Comparison of ENCODE assay signal across 17 cellular contexts in the genomic region with DNA sequence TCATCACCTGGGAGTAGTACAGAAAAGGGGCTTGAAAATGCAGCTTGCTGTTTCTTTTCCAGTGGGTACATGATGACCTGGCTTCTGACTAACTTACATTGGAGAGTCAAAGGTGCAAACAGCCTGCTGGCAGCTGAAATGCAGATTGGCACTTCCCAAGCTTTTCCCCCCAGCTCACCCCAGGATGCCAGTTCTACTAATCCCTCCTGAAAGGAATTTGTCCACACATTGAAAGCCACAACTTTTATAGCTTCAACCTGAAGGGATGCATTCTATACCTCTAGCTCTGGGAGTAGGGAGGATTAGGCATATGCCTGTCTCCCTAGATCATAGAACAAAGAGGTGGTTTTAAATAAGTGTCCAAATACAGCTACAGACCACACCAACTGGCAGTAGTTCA.
DNase-seq lines count a peak whose midpoint lies in the region; ATAC-seq and TF ChIP-seq lines count a peak whose summit lies in the region.
"Had no signal": no experiment of that assay in that cellular context is flagged by ENCODE, and none has a peak within 500 bp of the region (broad histone marks: within the 10 kb centered on the region; RNA-seq: fewer than 3 reads in every experiment).

No MANE protein-coding gene starts in this region.

- H3K27ac Mint-ChIP-seq in H9 (peak overlapping the region in 2 of 3 experiments; percentile 46 to 68; a peak in 4 of 7 replicates), endodermal cell (peak overlapping the region; percentile 76)
- H3K27ac Mint-ChIP-seq in CD8-positive, alpha-beta memory T cell: no peak overlapping the region
- H3K27ac Mint-ChIP-seq: CD4-positive, CD25-positive, alpha-beta regulatory T cell had no signal

- no peaks in the 10 kb centered on the region for H3K9me3 ChIP-seq in H9 (ENCODE audit: control insufficient read depth, low read depth, low read length)
- H3K9me3 ChIP-seq in NT2/D1 (ENCODE audit: insufficient read depth, low read length): peaks cover 31% of the 10 kb centered on the region
- peaks cover 24% of the 10 kb centered on the region for H3K9me3 ChIP-seq in endodermal cell (ENCODE audit: control insufficient read depth, low read length)
- peaks cover 18% of the 10 kb centered on the region for H3K9me3 ChIP-seq in mesodermal cell (ENCODE audit: control insufficient read depth, low read length)
- peaks cover 4% of the 10 kb centered on the region for H3K9me3 ChIP-seq in CD8-positive, alpha-beta memory T cell (ENCODE audit: low read length)
- H3K9me3 ChIP-seq: BE2C had no signal

- no peak overlapping the region for H3K56ac ChIP-seq in H9 (ENCODE audit: insufficient read length, low read depth, low read length)

- H3K4me3 ChIP-seq in NT2/D1 (ENCODE audit: insufficient read length, low read depth) (no peak overlapping the region), endodermal cell (ENCODE audit: low read length) (no peak overlapping the region), mesodermal cell (ENCODE audit: extremely low read depth, insufficient read depth, low read length, poor library complexity, severe bottlenecking) (no peak overlapping the region)
- H3K4me3 ChIP-seq in CD8-positive, alpha-beta memory T cell (ENCODE audit: low read length): no peak overlapping the region
- H3K4me3 ChIP-seq: K562 had no signal

- ATAC-seq in HG02852 (IDR thresholded peaks at IDR 0.05; ENCODE audit: unreplicated experiment) (no peak), GM18867 (IDR thresholded peaks at IDR 0.05; ENCODE audit: unreplicated experiment) (no peak)
- ATAC-seq: K562 had no signal

- no peak overlapping the region for H3K18ac ChIP-seq in H9 (ENCODE audit: insufficient read length, low read depth, low read length)

- H3K79me2 ChIP-seq in H9 (ENCODE audit: insufficient read depth, low read length): no peaks in the 10 kb centered on the region

- no peaks in the 10 kb centered on the region; the same call in 1 of the 2 replicates for H3K27me3 Mint-ChIP-seq in H9 (ENCODE audit: low read depth)
- H3K27me3 Mint-ChIP-seq in endodermal cell (ENCODE audit: insufficient read depth): no peaks in the 10 kb centered on the region
- no peaks in the 10 kb centered on the region for H3K27me3 Mint-ChIP-seq in CD8-positive, alpha-beta memory T cell
- H3K27me3 Mint-ChIP-seq: CD4-positive, CD25-positive, alpha-beta regulatory T cell had no signal

- H3K27me3 ChIP-seq in H9 (ENCODE audit: insufficient read depth, low read length): no peaks in the 10 kb centered on the region
- H3K27me3 ChIP-seq in NT2/D1 (ENCODE audit: insufficient read depth, insufficient read length): no peaks in the 10 kb centered on the region
- H3K27me3 ChIP-seq in endodermal cell (ENCODE audit: control insufficient read depth, insufficient read depth, low read length, poor library complexity, severe bottlenecking): no peaks in the 10 kb centered on the region
- H3K27me3 ChIP-seq in CD8-positive, alpha-beta memory T cell (ENCODE audit: insufficient read depth, low read length, poor library complexity, severe bottlenecking): no peaks in the 10 kb centered on the region
- H3K27me3 ChIP-seq: BE2C had no signal

- DNase-seq in H9 (no peak), NT2/D1 (ENCODE audit: low read depth, low spot score) (peak; percentile 38), endodermal cell (peak; percentile 79), NCI-H1930 (lab: John Stamatoyannopoulos, UW) (no peak)
- DNase-seq in CD8-positive, alpha-beta memory T cell: no peak
- DNase-seq: ACHN; BE2C; C1 segment of cervical spinal cord; Caco-2; CD4-positive, CD25-positive, alpha-beta regulatory T cell; DMS79 treated with DMSO at 0.1 percent for 48 hours; GF-D8; IMR-90 had no signal

- H4K8ac ChIP-seq in H9 (replicated peaks; ENCODE audit: insufficient read length, low read depth, low read length): no peak overlapping the region

- H3K23me2 ChIP-seq in H9 (ENCODE audit: insufficient read length, low read depth, low read length, poor library complexity, severe bottlenecking): no peaks in the 10 kb centered on the region

- no peaks in the 10 kb centered on the region for H4K20me1 ChIP-seq in H9 (ENCODE audit: control insufficient read depth, insufficient read depth, insufficient read length)

- no peak overlapping the region for H2BK20ac ChIP-seq in H9 (ENCODE audit: low read depth, low read length, poor library complexity, severe bottlenecking)

- no peak overlapping the region for H3K4ac ChIP-seq in H9 (ENCODE audit: low read depth, low read length)

- POLR2A ChIA-PET in CD8-positive, alpha-beta memory T cell (lab: Charles Lee): no interaction called here

- H3K4me1 ChIP-seq in H9 (ENCODE audit: insufficient read depth, low read length) (no peaks in the 10 kb centered on the region), NT2/D1 (ENCODE audit: insufficient read depth, insufficient read length) (peaks cover 3% of the 10 kb centered on the region), endodermal cell (ENCODE audit: control insufficient read depth, insufficient read depth, low read length) (no peaks in the 10 kb centered on the region), mesodermal cell (ENCODE audit: control insufficient read depth, insufficient read depth, low read length, poor library complexity, severe bottlenecking) (peaks cover 7% of the 10 kb centered on the region)
- H3K4me1 ChIP-seq in CD8-positive, alpha-beta memory T cell (ENCODE audit: insufficient read depth, low read length): no peaks in the 10 kb centered on the region
- H3K4me1 ChIP-seq: BE2C, Caco-2 had no signal

- no peak overlapping the region for H3K23ac ChIP-seq in H9 (ENCODE audit: insufficient read length, low read depth, low read length)

- no peak overlapping the region for H2BK12ac ChIP-seq in H9 (ENCODE audit: insufficient read length, low read depth, low read length)

- H3K4me1 Mint-ChIP-seq in H9 (peaks cover 16 to 17% of the 10 kb centered on the region in 2 experiments), endodermal cell (peaks cover 14% of the 10 kb centered on the region)
- no peaks in the 10 kb centered on the region for H3K4me1 Mint-ChIP-seq in CD8-positive, alpha-beta memory T cell
- H3K4me1 Mint-ChIP-seq: CD4-positive, CD25-positive, alpha-beta regulatory T cell had no signal

- no peak overlapping the region for H2AK5ac ChIP-seq in H9 (ENCODE audit: insufficient read length, low read length)

- no peaks in the 10 kb centered on the region for H3K36me3 ChIP-seq in NT2/D1 (ENCODE audit: insufficient read depth, insufficient read length, low read length)
- H3K36me3 ChIP-seq in endodermal cell (ENCODE audit: control insufficient read depth, insufficient read depth, low read length): no peaks in the 10 kb centered on the region
- no peaks in the 10 kb centered on the region for H3K36me3 ChIP-seq in mesodermal cell (ENCODE audit: control insufficient read depth, insufficient read depth, low read length)
- H3K36me3 ChIP-seq in CD8-positive, alpha-beta memory T cell (ENCODE audit: insufficient read depth, low read length): no peaks in the 10 kb centered on the region
- H3K36me3 ChIP-seq: BE2C had no signal

- no peak overlapping the region for H2BK15ac ChIP-seq in H9 (ENCODE audit: low read depth, low read length)

- no peak overlapping the region for H4K5ac ChIP-seq in H9 (ENCODE audit: insufficient read length, low read depth, low read length)

- no peak overlapping the region for H3T11ph ChIP-seq in H9 (ENCODE audit: low read length)

- H3K4me3 Mint-ChIP-seq in H9: no peak overlapping the region
- H3K4me3 Mint-ChIP-seq in endodermal cell: no peak overlapping the region
- no peak overlapping the region for H3K4me3 Mint-ChIP-seq in CD8-positive, alpha-beta memory T cell

- no peak overlapping the region for H3K14ac ChIP-seq in H9 (ENCODE audit: insufficient read depth, low read length)

- H3K27ac ChIP-seq in H9 (ENCODE audit: insufficient read length, low read depth, low read length): no peak overlapping the region
- H3K27ac ChIP-seq in endodermal cell (ENCODE audit: low read depth, low read length): no peak overlapping the region
- H3K27ac ChIP-seq in mesodermal cell (ENCODE audit: low read depth, low read length, severe bottlenecking): peak overlapping the region; percentile 53
- no peak overlapping the region for H3K27ac ChIP-seq in CD8-positive, alpha-beta memory T cell (ENCODE audit: low read depth, low read length)

- no peak overlapping the region for H2AFZ ChIP-seq in H9 (ENCODE audit: low read length)

- H3K79me1 ChIP-seq in H9 (ENCODE audit: insufficient read depth, low read depth, low read length, poor library complexity, severe bottlenecking): no peaks in the 10 kb centered on the region

- H3K9me3 Mint-ChIP-seq in H9 (peaks cover 32 to 34% of the 10 kb centered on the region in 2 experiments), endodermal cell (peaks cover 43% of the 10 kb centered on the region)
- H3K9me3 Mint-ChIP-seq in CD8-positive, alpha-beta memory T cell: peaks cover 22 to 33% (median 30%) of the 10 kb centered on the region in 5 donors

- H2BK5ac ChIP-seq in H9 (ENCODE audit: insufficient read length, low read length): no peak overlapping the region

- H2BK120ac ChIP-seq in H9 (ENCODE audit: low read depth, low read length, poor library complexity, severe bottlenecking): no peak overlapping the region

- H3K9ac ChIP-seq in H9 (ENCODE audit: extremely low read depth, insufficient read length, low read length) (no peak overlapping the region), NT2/D1 (ENCODE audit: insufficient read length, low read depth) (no peak overlapping the region), endodermal cell (ENCODE audit: extremely low read depth, low read length, poor library complexity, severe bottlenecking) (no peak overlapping the region)

- H3K36me3 Mint-ChIP-seq in H9 (ENCODE audit: insufficient read depth in 1 of 3, low read depth in 3 of 3): peaks cover 9 to 44% (median 25%) of the 10 kb centered on the region in 3 experiments
- H3K36me3 Mint-ChIP-seq in endodermal cell (ENCODE audit: low read depth): no peaks in the 10 kb centered on the region
- no peaks in the 10 kb centered on the region for H3K36me3 Mint-ChIP-seq in CD8-positive, alpha-beta memory T cell
- H3K36me3 Mint-ChIP-seq: CD4-positive, CD25-positive, alpha-beta regulatory T cell had no signal

- TF ChIP-seq CTCF in H9 (conservative IDR thresholded peaks at IDR 0.05) (no peak), endodermal cell (conservative IDR thresholded peaks at IDR 0.05) (no peak)

- H4K91ac ChIP-seq in H9 (ENCODE audit: insufficient read length, low read depth, low read length): no peak overlapping the region

- CTCF ChIA-PET in CD8-positive, alpha-beta memory T cell (lab: Charles Lee): no interaction called here

- no peak overlapping the region for H3K4me2 ChIP-seq in H9 (ENCODE audit: insufficient read depth, insufficient read length, low read length)

Comparison
In these comparisons a context has a peak if more than half of its experiments do, and no peak if none do; other contexts are left out.
1. DNase-seq: peak in NT2/D1 (single experiment) and endodermal cell (single experiment); none in H9 (single experiment), NCI-H1930 (0 of 2) and CD8-positive, alpha-beta memory T cell (0 of 5).
2. H3K27ac Mint-ChIP-seq: peak in H9 (2 of 3) and endodermal cell (single experiment); none in CD8-positive, alpha-beta memory T cell (0 of 8).